8 cellular contexts compared by ENCODE assay signal in genomic region chr12:110109037-110109836, GRCh38.
DNase-seq lines count a peak whose midpoint lies in the region; ATAC-seq and TF ChIP-seq lines count a peak whose summit lies in the region.

No MANE protein-coding gene starts in this region.

- in situ Hi-C loops in astrocyte of the spinal cord (cut with HindIII; ENCODE audit: low sequenced_read_pairs), result no loop called here

- TF ChIP-seq CTCF in astrocyte of the spinal cord (IDR thresholded peaks at IDR 0.05; ENCODE audit: low read depth, low read length), result no peak

- no peak for ATAC-seq in activated CD4-positive, CD25-positive, alpha-beta regulatory T cell treated with anti-CD3 and anti-CD28 coated beads, Interleukin-2, amount 50 U/mL, for 24 hours
- ATAC-seq in HG03442 (IDR thresholded peaks at IDR 0.05; ENCODE audit: unreplicated experiment) (no peak), HG03469 (IDR thresholded peaks at IDR 0.05; ENCODE audit: unreplicated experiment) (no peak)

- no peak overlapping the region for H3K4me3 ChIP-seq in astrocyte of the spinal cord (ENCODE audit: low read depth, low read length)

- peak; percentile 76 for DNase-seq in HK-2 (ENCODE audit: unreplicated experiment)
- DNase-seq in astrocyte of the spinal cord (ENCODE audit: low read depth, low spot score), result peak; percentile 99
- peak; percentile 20 for DNase-seq in iPS-NIHi7 (ENCODE audit: extremely low spot score)
- DNase-seq in smooth muscle cell of the brain vasculature (ENCODE audit: low read depth, low spot score), result peak; percentile 45
- DNase-seq in anterior cingulate cortex (lab: John Stamatoyannopoulos, UW), result no peak

Comparison
In these comparisons a context has a peak if more than half of its experiments do, and no peak if none do; other contexts are left out.
1. DNase-seq: peak in HK-2 (single experiment), astrocyte of the spinal cord (single experiment), iPS-NIHi7 (single experiment) and smooth muscle cell of the brain vasculature (single experiment); none in anterior cingulate cortex (0 of 58).